16 cellular contexts compared by ENCODE assay signal in the genomic region with DNA sequence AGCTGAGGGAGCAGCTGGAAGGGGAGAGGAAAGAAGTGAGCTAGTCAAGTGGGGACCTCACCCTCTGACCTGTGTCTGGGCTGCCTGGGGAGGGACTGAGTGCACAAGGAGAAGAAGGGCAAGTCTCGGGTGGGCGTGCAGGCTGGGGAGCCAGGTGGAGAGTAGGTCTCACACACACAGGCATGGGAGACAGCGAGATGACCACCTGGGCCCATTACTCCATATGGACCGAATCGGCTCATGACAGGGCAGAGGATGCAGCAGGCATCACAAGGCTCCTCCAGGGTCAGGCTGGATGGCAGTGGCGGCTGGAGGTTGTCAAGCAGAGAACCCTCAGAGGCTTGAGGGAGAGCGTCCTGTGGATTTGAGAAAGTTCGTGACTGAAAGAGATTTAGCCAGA.
DNase-seq lines count a peak whose midpoint lies in the region; ATAC-seq lines count a peak whose summit lies in the region.
"Had no signal": no experiment of that assay in that cellular context is flagged by ENCODE, and none has a peak within 500 bp of the region (broad histone marks: within the 10 kb centered on the region; RNA-seq: fewer than 3 reads in every experiment).

No MANE protein-coding gene starts in this region.

- H3K9me3 Mint-ChIP-seq in activated T-cell treated with anti-CD3 and anti-CD28 coated beads, Interleukin-2, amount 50 U/mL, for 24 hours, result no peaks in the 10 kb centered on the region
- no peaks in the 10 kb centered on the region for H3K9me3 Mint-ChIP-seq in stimulated activated effector memory CD8-positive, alpha-beta T cell treated with anti-CD3 and anti-CD28 coated beads, Interleukin-12 subunit alpha, Interleukin-12 subunit beta, amount 100 ng/mL, for 72 hours
- H3K9me3 Mint-ChIP-seq: CD8-positive, alpha-beta memory T cell; GM23338 had no signal

- no peak overlapping the region for H2BK120ac ChIP-seq in neuronal stem cell (ENCODE audit: low read depth, low read length)

- H4K8ac ChIP-seq in neuronal stem cell (ENCODE audit: low read depth, low read length), result no peak overlapping the region

- no peak overlapping the region for H2BK15ac ChIP-seq in neuronal stem cell (ENCODE audit: low read length)

- no peak overlapping the region for H3K27ac Mint-ChIP-seq in activated T-cell treated with anti-CD3 and anti-CD28 coated beads, Interleukin-2, amount 50 U/mL, for 24 hours
- peak overlapping the region; percentile 78 for H3K27ac Mint-ChIP-seq in stimulated activated effector memory CD8-positive, alpha-beta T cell treated with anti-CD3 and anti-CD28 coated beads, Interleukin-12 subunit alpha, Interleukin-12 subunit beta, amount 100 ng/mL, for 72 hours
- H3K27ac Mint-ChIP-seq: GM23338 had no signal

- no peak overlapping the region for H3K4me2 ChIP-seq in neuronal stem cell (ENCODE audit: insufficient read depth, low read length, poor library complexity, severe bottlenecking)
- H3K4me2 ChIP-seq: BLaER1, GM23338 had no signal

- no peak overlapping the region for H3K18ac ChIP-seq in neuronal stem cell (ENCODE audit: low read length)

- H3K36me3 Mint-ChIP-seq in activated T-cell treated with anti-CD3 and anti-CD28 coated beads, Interleukin-2, amount 50 U/mL, for 24 hours (ENCODE audit: low read depth), result peaks cover 83% of the 10 kb centered on the region
- peaks cover 26% of the 10 kb centered on the region for H3K36me3 Mint-ChIP-seq in stimulated activated effector memory CD8-positive, alpha-beta T cell treated with anti-CD3 and anti-CD28 coated beads, Interleukin-12 subunit alpha, Interleukin-12 subunit beta, amount 100 ng/mL, for 72 hours

- H3K79me1 ChIP-seq in neuronal stem cell (ENCODE audit: low read depth, low read length), result no peaks in the 10 kb centered on the region

- H3K9me3 ChIP-seq in neuronal stem cell (replicated peaks in 1 of 2; ENCODE audit: control insufficient read depth in 2 of 2, insufficient read depth in 1 of 2, low read depth in 1 of 2, low read length in 2 of 2), result no peaks in the 10 kb centered on the region
- H3K9me3 ChIP-seq: BLaER1, Caco-2, HAP-1 had no signal

- H3K27ac ChIP-seq in neuronal stem cell (replicated peaks; ENCODE audit: low read length), result no peak overlapping the region
- H3K27ac ChIP-seq: BLaER1 had no signal

- no peaks in the 10 kb centered on the region for H3K4me1 Mint-ChIP-seq in activated T-cell treated with anti-CD3 and anti-CD28 coated beads, Interleukin-2, amount 50 U/mL, for 24 hours (ENCODE audit: low read depth)
- H3K4me1 Mint-ChIP-seq in stimulated activated effector memory CD8-positive, alpha-beta T cell treated with anti-CD3 and anti-CD28 coated beads, Interleukin-12 subunit alpha, Interleukin-12 subunit beta, amount 100 ng/mL, for 72 hours, result no peaks in the 10 kb centered on the region
- H3K4me1 Mint-ChIP-seq: CD8-positive, alpha-beta memory T cell; GM23338 had no signal

- no CpG with 5 or more reads among the region's 8 CpGs for WGBS in neuronal stem cell (ENCODE audit: extremely low coverage in 2 of 2, insufficient read length in 2 of 2, insufficient replicate concordance in 1 of 2), 2 donors

- H3K36me3 ChIP-seq in neuronal stem cell (replicated peaks in 1 of 2; ENCODE audit: control insufficient read depth in 2 of 2, insufficient read depth in 2 of 2, low read length in 2 of 2), result peaks cover 36 to 92% of the 10 kb centered on the region in 2 donors

- DNase-seq in activated T-cell treated with anti-CD3 and anti-CD28 coated beads, Interleukin-2, amount 50 U/mL, for 24 hours, result peak; percentile 12
- no peak for DNase-seq in activated T-cell treated with anti-CD3 and anti-CD28 coated beads for 4 hours
- peak; percentile 40 for DNase-seq in islet precursor cell
- DNase-seq in neuronal stem cell (ENCODE audit: low spot score), result no peak
- DNase-seq in stimulated activated effector memory CD8-positive, alpha-beta T cell treated with anti-CD3 and anti-CD28 coated beads, Interleukin-12 subunit alpha, Interleukin-12 subunit beta, amount 100 ng/mL, for 72 hours (ENCODE audit: low spot score in 2 of 2), result no peak
- DNase-seq in HuH-7 (ENCODE audit: low spot score), result no peak
- DNase-seq: 8988T; AML-193; CD8-positive, alpha-beta memory T cell; DND-41; GDM1 had no signal

- H2AFZ ChIP-seq in neuronal stem cell (ENCODE audit: low read length), result no peak overlapping the region
- H2AFZ ChIP-seq: GM23338 had no signal

- no peak overlapping the region for H4K91ac ChIP-seq in neuronal stem cell (ENCODE audit: low read depth, low read length, poor library complexity)

- H3K27me3 Mint-ChIP-seq in activated T-cell treated with anti-CD3 and anti-CD28 coated beads, Interleukin-2, amount 50 U/mL, for 24 hours, result no peaks in the 10 kb centered on the region
- H3K27me3 Mint-ChIP-seq: CD8-positive, alpha-beta memory T cell had no signal

- no peaks in the 10 kb centered on the region for H3K27me3 ChIP-seq in neuronal stem cell (ENCODE audit: control insufficient read depth in 3 of 3, insufficient read depth in 3 of 3, low read depth in 1 of 3, low read length in 3 of 3)
- H3K27me3 ChIP-seq: BLaER1 had no signal

- H2BK12ac ChIP-seq in neuronal stem cell (ENCODE audit: low read length), result no peak overlapping the region

- no peak overlapping the region for H3K4me3 Mint-ChIP-seq in activated T-cell treated with anti-CD3 and anti-CD28 coated beads, Interleukin-2, amount 50 U/mL, for 24 hours
- H3K4me3 Mint-ChIP-seq in stimulated activated effector memory CD8-positive, alpha-beta T cell treated with anti-CD3 and anti-CD28 coated beads, Interleukin-12 subunit alpha, Interleukin-12 subunit beta, amount 100 ng/mL, for 72 hours, result no peak overlapping the region
- H3K4me3 Mint-ChIP-seq: CD8-positive, alpha-beta memory T cell; GM23338 had no signal

- H3K4me1 ChIP-seq in neuronal stem cell (ENCODE audit: control insufficient read depth in 2 of 2, insufficient read depth in 1 of 2, low read depth in 1 of 2, low read length in 2 of 2), result no peaks in the 10 kb centered on the region
- H3K4me1 ChIP-seq: BLaER1, Caco-2, HAP-1 had no signal

- no peak overlapping the region for H2AK5ac ChIP-seq in neuronal stem cell (ENCODE audit: low read depth, low read length)

- no peak for ATAC-seq in stimulated activated effector memory CD8-positive, alpha-beta T cell treated with anti-CD3 and anti-CD28 coated beads, Interleukin-12 subunit alpha, Interleukin-12 subunit beta, amount 100 ng/mL, for 72 hours
- no peak for ATAC-seq in HG02759 (IDR thresholded peaks at IDR 0.05; ENCODE audit: unreplicated experiment)
- ATAC-seq: GM23338 had no signal

- no peak overlapping the region for H3K14ac ChIP-seq in neuronal stem cell (ENCODE audit: low read length)

- H3K4me3 ChIP-seq in neuronal stem cell (ENCODE audit: low read length in 2 of 2), result no peak overlapping the region
- H3K4me3 ChIP-seq: BLaER1, GM23338, HAP-1 had no signal

- H2BK5ac ChIP-seq in neuronal stem cell (ENCODE audit: low read length), result no peak overlapping the region

- H3K9ac ChIP-seq in neuronal stem cell (ENCODE audit: low read depth, low read length, poor library complexity), result no peak overlapping the region
- H3K9ac ChIP-seq: BLaER1 had no signal

- H3K4ac ChIP-seq in neuronal stem cell (ENCODE audit: low read length), result peak overlapping the region; percentile 77

- H3K23ac ChIP-seq in neuronal stem cell (ENCODE audit: low read depth, low read length, poor library complexity), result no peak overlapping the region

Comparison
In these comparisons a context has a peak if more than half of its experiments do, and no peak if none do; other contexts are left out.
1. DNase-seq: peak in activated T-cell treated with anti-CD3 and anti-CD28 coated beads, Interleukin-2, amount 50 U/mL, for 24 hours (single experiment) and islet precursor cell (single experiment); none in activated T-cell treated with anti-CD3 and anti-CD28 coated beads for 4 hours (single experiment), neuronal stem cell (single experiment), stimulated activated effector memory CD8-positive, alpha-beta T cell treated with anti-CD3 and anti-CD28 coated beads, Interleukin-12 subunit alpha, Interleukin-12 subunit beta, amount 100 ng/mL, for 72 hours (0 of 2) and HuH-7 (single experiment).